In genomic region chr6:109184638-109185037, GRCh38 we compare ENCODE assay signal across 35 cellular contexts.
"Had no signal": no experiment of that assay in that cellular context is flagged by ENCODE, and none has a peak within 500 bp of the region (broad histone marks: within the 10 kb centered on the region; RNA-seq: fewer than 3 reads in every experiment).

No MANE protein-coding gene starts in this region.

- H3K36me3 ChIP-seq: ascending aorta, cardiac muscle cell had no signal

- H3K4me1 ChIP-seq: ascending aorta had no signal

- H3K9me3 ChIP-seq: ascending aorta had no signal

- H3K27me3 ChIP-seq: ascending aorta, cardiac muscle cell had no signal

- H3K4me1 Mint-ChIP-seq: activated CD4-positive, alpha-beta T cell treated with anti-CD3 and anti-CD28 coated beads, Interleukin-2, amount 10 ng/mL, durations not matched to agents 24 days and 14 days; activated naive CD4-positive, alpha-beta T cell treated with anti-CD3 and anti-CD28 coated beads, Interleukin-2, amount 10 ng/mL, durations not matched to agents 7 days and 5 days; activated naive CD4-positive, alpha-beta T cell treated with anti-CD3 and anti-CD28 coated beads, Interleukin-2, amount 50 U/mL, for 24 hours; activated naive CD8-positive, alpha-beta T cell treated with anti-CD3 and anti-CD28 coated beads, Interleukin-2, amount 50 U/mL, for 24 hours; central memory CD8-positive, alpha-beta T cell had no signal

- H3K4me3 Mint-ChIP-seq: activated B cell treated with CpG ODN at 0.5 μM for 24 hours; activated CD4-positive, alpha-beta memory T cell treated with anti-CD3 and anti-CD28 coated beads, Interleukin-2, amount 10 ng/mL, durations not matched to agents 7 days and 5 days; activated CD4-positive, alpha-beta T cell treated with anti-CD3 and anti-CD28 coated beads, Interleukin-2, amount 10 ng/mL, durations not matched to agents 24 days and 14 days; activated CD8-positive, alpha-beta memory T cell treated with anti-CD3 and anti-CD28 coated beads, Interleukin-2, amount 10 ng/mL, durations not matched to agents 7 days and 5 days; activated CD8-positive, alpha-beta T cell treated with anti-CD3 and anti-CD28 coated beads, Interleukin-2, amount 10 ng/mL, durations not matched to agents 7 days and 5 days; activated naive CD4-positive, alpha-beta T cell treated with anti-CD3 and anti-CD28 coated beads, Interleukin-2, amount 10 ng/mL, durations not matched to agents 7 days and 5 days; activated naive CD4-positive, alpha-beta T cell treated with anti-CD3 and anti-CD28 coated beads, Interleukin-2, amount 50 U/mL, for 24 hours; activated naive CD8-positive, alpha-beta T cell; activated naive CD8-positive, alpha-beta T cell treated with anti-CD3 and anti-CD28 coated beads, Interleukin-2, amount 10 ng/mL, durations not matched to agents 7 days and 5 days; activated naive CD8-positive, alpha-beta T cell treated with anti-CD3 and anti-CD28 coated beads, Interleukin-2, amount 50 U/mL, for 24 hours; activated T-cell treated with anti-CD3 and anti-CD28 coated beads, Interleukin-2, amount 50 U/mL, for 24 hours; brain; central memory CD8-positive, alpha-beta T cell; T-helper 1 cell treated with Interleukin-12 subunit alpha and Interleukin-12 subunit beta and Interleukin-4 antibody, amounts not matched to agents 30 μg/mL and 1 μg/mL, for 36 hours; T-helper 2 cell treated with Interferon-gamma antibody and Interleukin-4, amounts not matched to agents 5 μg/mL and 100 μg/mL, for 36 hours had no signal

- DNase-seq: activated B cell treated with CpG ODN at 0.5 μM for 24 hours; activated CD4-positive, alpha-beta memory T cell treated with anti-CD3 and anti-CD28 coated beads, Interleukin-2, amount 10 ng/mL, durations not matched to agents 7 days and 5 days; activated CD4-positive, alpha-beta T cell treated with anti-CD3 and anti-CD28 coated beads for 4 hours; activated CD4-positive, alpha-beta T cell treated with anti-CD3 and anti-CD28 coated beads, Interleukin-2, amount 10 ng/mL, durations not matched to agents 24 days and 14 days; activated CD4-positive, alpha-beta T cell treated with anti-CD3 and anti-CD28 coated beads, Interleukin-2, amount 50 U/mL, for 1 hour; activated CD4-positive, alpha-beta T cell treated with anti-CD3 and anti-CD28 coated beads, Interleukin-2, amount 50 U/mL, for 4 hours; activated CD4-positive, CD25-positive, alpha-beta regulatory T cell treated with anti-CD3 and anti-CD28 coated beads, Interleukin-2, amount 50 U/mL, for 72 hours; activated CD8-positive, alpha-beta memory T cell treated with anti-CD3 and anti-CD28 coated beads for 24 hours; activated CD8-positive, alpha-beta memory T cell treated with anti-CD3 and anti-CD28 coated beads, Interleukin-2, amount 10 ng/mL, durations not matched to agents 7 days and 5 days; activated CD8-positive, alpha-beta memory T cell treated with anti-CD3 and anti-CD28 coated beads, Interleukin-2, amount 50 U/mL, for 48 hours; activated CD8-positive, alpha-beta T cell treated with anti-CD3 and anti-CD28 coated beads, Interleukin-2, amount 10 ng/mL, durations not matched to agents 7 days and 5 days; activated effector memory CD4-positive, alpha-beta T cell treated with Interleukin-2 at 50 U/mL for 16 hours; activated gamma-delta T cell; activated naive CD4-positive, alpha-beta T cell treated with anti-CD3 and anti-CD28 coated beads, Interleukin-2, amount 10 ng/mL, durations not matched to agents 7 days and 5 days; activated naive CD4-positive, alpha-beta T cell treated with Interleukin-2 at 50 U/mL for 16 hours; activated naive CD8-positive, alpha-beta T cell treated with anti-CD3 and anti-CD28 coated beads, Interleukin-2, amount 10 ng/mL, durations not matched to agents 7 days and 5 days; activated naive CD8-positive, alpha-beta T cell treated with anti-CD3 and anti-CD28 coated beads, Interleukin-2, amount 50 U/mL, for 24 hours; activated T-cell treated with anti-CD3 and anti-CD28 coated beads, Interleukin-2, amount 50 U/mL, for 24 hours; activated T-cell treated with anti-CD3 and anti-CD28 coated beads, Interleukin-2, amount 50 U/mL, for 48 hours; amygdala; anterior cingulate cortex; caudate nucleus; cerebellar nuclear complex; T-helper 2 cell; T-helper 9 cell had no signal

- H3K36me3 Mint-ChIP-seq: activated CD8-positive, alpha-beta memory T cell treated with anti-CD3 and anti-CD28 coated beads, Interleukin-2, amount 10 ng/mL, durations not matched to agents 7 days and 5 days; activated naive CD4-positive, alpha-beta T cell treated with anti-CD3 and anti-CD28 coated beads, Interleukin-2, amount 10 ng/mL, durations not matched to agents 7 days and 5 days; activated naive CD4-positive, alpha-beta T cell treated with anti-CD3 and anti-CD28 coated beads, Interleukin-2, amount 50 U/mL, for 24 hours; activated naive CD8-positive, alpha-beta T cell; activated naive CD8-positive, alpha-beta T cell treated with anti-CD3 and anti-CD28 coated beads, Interleukin-2, amount 10 ng/mL, durations not matched to agents 7 days and 5 days; brain had no signal

- H3K27ac Mint-ChIP-seq: activated B cell treated with CpG ODN at 0.5 μM for 24 hours; activated CD4-positive, alpha-beta memory T cell treated with anti-CD3 and anti-CD28 coated beads, Interleukin-2, amount 10 ng/mL, durations not matched to agents 7 days and 5 days; activated CD4-positive, alpha-beta T cell treated with anti-CD3 and anti-CD28 coated beads, Interleukin-2, amount 10 ng/mL, durations not matched to agents 24 days and 14 days; activated CD8-positive, alpha-beta memory T cell treated with anti-CD3 and anti-CD28 coated beads, Interleukin-2, amount 10 ng/mL, durations not matched to agents 7 days and 5 days; activated CD8-positive, alpha-beta T cell treated with anti-CD3 and anti-CD28 coated beads, Interleukin-2, amount 10 ng/mL, durations not matched to agents 7 days and 5 days; activated naive CD4-positive, alpha-beta T cell treated with anti-CD3 and anti-CD28 coated beads, Interleukin-2, amount 10 ng/mL, durations not matched to agents 7 days and 5 days; activated naive CD4-positive, alpha-beta T cell treated with anti-CD3 and anti-CD28 coated beads, Interleukin-2, amount 50 U/mL, for 24 hours; activated naive CD8-positive, alpha-beta T cell; activated naive CD8-positive, alpha-beta T cell treated with anti-CD3 and anti-CD28 coated beads, Interleukin-2, amount 10 ng/mL, durations not matched to agents 7 days and 5 days; activated naive CD8-positive, alpha-beta T cell treated with anti-CD3 and anti-CD28 coated beads, Interleukin-2, amount 50 U/mL, for 24 hours; activated T-cell treated with anti-CD3 and anti-CD28 coated beads, Interleukin-2, amount 50 U/mL, for 24 hours; activated T-helper 2 cell treated with anti-CD3 and anti-CD28 coated beads, Interferon-gamma antibody, Interleukin-2, Interleukin-4, amounts not matched to agents 10 μg/mL and 5 μg/mL and 100 μg/mL, durations not matched to agents 14 hours and 24 hours and 36 hours; brain; T-helper 1 cell treated with Interleukin-12 subunit alpha and Interleukin-12 subunit beta and Interleukin-4 antibody, amounts not matched to agents 30 μg/mL and 1 μg/mL, for 36 hours; T-helper 2 cell treated with Interferon-gamma antibody and Interleukin-4, amounts not matched to agents 5 μg/mL and 100 μg/mL, for 36 hours had no signal

- H3K9me3 Mint-ChIP-seq: activated B cell treated with CpG ODN at 0.5 μM for 24 hours; activated CD4-positive, alpha-beta memory T cell treated with anti-CD3 and anti-CD28 coated beads, Interleukin-2, amount 10 ng/mL, durations not matched to agents 7 days and 5 days; activated CD4-positive, alpha-beta T cell treated with anti-CD3 and anti-CD28 coated beads, Interleukin-2, amount 10 ng/mL, durations not matched to agents 24 days and 14 days; activated naive CD4-positive, alpha-beta T cell treated with anti-CD3 and anti-CD28 coated beads, Interleukin-2, amount 10 ng/mL, durations not matched to agents 7 days and 5 days; activated naive CD4-positive, alpha-beta T cell treated with anti-CD3 and anti-CD28 coated beads, Interleukin-2, amount 50 U/mL, for 24 hours; activated naive CD8-positive, alpha-beta T cell treated with anti-CD3 and anti-CD28 coated beads, Interleukin-2, amount 10 ng/mL, durations not matched to agents 7 days and 5 days; activated naive CD8-positive, alpha-beta T cell treated with anti-CD3 and anti-CD28 coated beads, Interleukin-2, amount 50 U/mL, for 24 hours; activated T-cell treated with anti-CD3 and anti-CD28 coated beads, Interleukin-2, amount 50 U/mL, for 24 hours; activated T-helper 2 cell treated with anti-CD3 and anti-CD28 coated beads, Interferon-gamma antibody, Interleukin-2, Interleukin-4, amounts not matched to agents 10 μg/mL and 5 μg/mL and 100 μg/mL, durations not matched to agents 14 hours and 24 hours and 36 hours; brain; central memory CD8-positive, alpha-beta T cell; T-helper 1 cell treated with Interleukin-12 subunit alpha and Interleukin-12 subunit beta and Interleukin-4 antibody, amounts not matched to agents 30 μg/mL and 1 μg/mL, for 36 hours; T-helper 2 cell treated with Interferon-gamma antibody and Interleukin-4, amounts not matched to agents 5 μg/mL and 100 μg/mL, for 36 hours had no signal

- H3K27ac ChIP-seq: ascending aorta, cardiac muscle cell, VCaP had no signal

- H3K4me3 ChIP-seq: ascending aorta, cardiac muscle cell had no signal

- ATAC-seq: activated CD8-positive, alpha-beta memory T cell treated with anti-CD3 and anti-CD28 coated beads, Interleukin-2, amount 10 ng/mL, durations not matched to agents 7 days and 5 days; activated CD8-positive, alpha-beta T cell treated with anti-CD3 and anti-CD28 coated beads, Interleukin-2, amount 10 ng/mL, durations not matched to agents 7 days and 5 days; activated naive CD8-positive, alpha-beta T cell treated with anti-CD3 and anti-CD28 coated beads, Interleukin-2, amount 50 U/mL, for 24 hours had no signal
